Comparison of ENCODE assay signal across 1 cellular context in the genomic region with DNA sequence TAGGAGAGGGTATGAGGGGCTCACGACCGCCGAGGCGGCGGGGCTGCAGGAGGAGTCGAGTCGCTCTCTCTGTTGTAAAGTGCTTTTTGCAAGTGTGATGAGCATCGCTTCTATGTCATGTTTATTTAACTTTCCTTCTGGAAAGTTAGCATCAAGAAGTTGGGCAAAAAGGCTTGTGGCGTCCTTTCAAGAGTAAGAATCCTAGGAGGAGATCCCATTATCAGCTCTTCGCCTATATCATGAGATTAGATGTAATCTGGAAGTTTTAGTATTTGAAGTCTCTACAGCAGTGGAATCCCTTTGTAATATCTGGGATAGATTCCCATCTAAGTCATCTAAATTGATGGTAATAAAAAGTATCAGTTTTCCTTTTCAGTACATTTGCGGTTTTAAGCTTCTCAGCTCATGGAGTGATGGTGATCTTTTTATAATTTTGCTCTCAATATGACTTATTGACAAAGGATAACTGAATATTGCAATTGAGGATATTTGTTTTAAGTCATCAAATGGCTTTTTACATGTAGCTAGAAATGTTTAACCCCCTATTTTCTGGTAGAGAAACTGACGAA.
TF ChIP-seq lines count a peak whose summit lies in the region.

No MANE protein-coding gene starts in this region.

TF ChIP-seq in HEK293, 187 proteins besides CTCF, POLR2A, EP300 and RAD21 (continued from another document):
- TF ChIP-seq, protein P1, sequence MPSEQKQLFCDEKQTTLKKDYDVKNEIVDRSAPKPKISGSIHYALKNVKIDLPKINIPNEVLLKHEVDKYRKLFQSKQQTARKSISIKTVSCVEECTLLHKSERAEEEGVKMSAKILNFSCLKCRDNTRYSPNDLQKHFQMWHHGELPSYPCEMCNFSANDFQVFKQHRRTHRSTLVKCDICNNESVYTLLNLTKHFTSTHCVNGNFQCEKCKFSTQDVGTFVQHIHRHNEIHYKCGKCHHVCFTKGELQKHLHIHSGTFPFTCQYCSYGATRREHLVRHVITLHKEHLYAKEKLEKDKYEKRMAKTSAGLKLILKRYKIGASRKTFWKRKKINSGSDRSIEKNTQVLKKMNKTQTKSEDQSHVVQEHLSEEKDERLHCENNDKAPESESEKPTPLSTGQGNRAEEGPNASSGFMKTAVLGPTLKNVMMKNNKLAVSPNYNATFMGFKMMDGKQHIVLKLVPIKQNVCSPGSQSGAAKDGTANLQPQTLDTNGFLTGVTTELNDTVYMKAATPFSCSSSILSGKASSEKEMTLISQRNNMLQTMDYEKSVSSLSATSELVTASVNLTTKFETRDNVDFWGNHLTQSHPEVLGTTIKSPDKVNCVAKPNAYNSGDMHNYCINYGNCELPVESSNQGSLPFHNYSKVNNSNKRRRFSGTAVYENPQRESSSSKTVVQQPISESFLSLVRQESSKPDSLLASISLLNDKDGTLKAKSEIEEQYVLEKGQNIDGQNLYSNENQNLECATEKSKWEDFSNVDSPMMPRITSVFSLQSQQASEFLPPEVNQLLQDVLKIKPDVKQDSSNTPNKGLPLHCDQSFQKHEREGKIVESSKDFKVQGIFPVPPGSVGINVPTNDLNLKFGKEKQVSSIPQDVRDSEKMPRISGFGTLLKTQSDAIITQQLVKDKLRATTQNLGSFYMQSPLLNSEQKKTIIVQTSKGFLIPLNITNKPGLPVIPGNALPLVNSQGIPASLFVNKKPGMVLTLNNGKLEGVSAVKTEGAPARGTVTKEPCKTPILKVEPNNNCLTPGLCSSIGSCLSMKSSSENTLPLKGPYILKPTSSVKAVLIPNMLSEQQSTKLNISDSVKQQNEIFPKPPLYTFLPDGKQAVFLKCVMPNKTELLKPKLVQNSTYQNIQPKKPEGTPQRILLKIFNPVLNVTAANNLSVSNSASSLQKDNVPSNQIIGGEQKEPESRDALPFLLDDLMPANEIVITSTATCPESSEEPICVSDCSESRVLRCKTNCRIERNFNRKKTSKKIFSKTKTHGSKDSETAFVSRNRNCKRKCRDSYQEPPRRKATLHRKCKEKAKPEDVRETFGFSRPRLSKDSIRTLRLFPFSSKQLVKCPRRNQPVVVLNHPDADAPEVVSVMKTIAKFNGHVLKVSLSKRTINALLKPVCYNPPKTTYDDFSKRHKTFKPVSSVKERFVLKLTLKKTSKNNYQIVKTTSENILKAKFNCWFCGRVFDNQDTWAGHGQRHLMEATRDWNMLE (tag by site-specific recombination; conservative IDR thresholded peaks at IDR 0.05; ENCODE audit: low read depth): no peak
- TF ChIP-seq ZNF624 (tag by site-specific recombination; IDR thresholded peaks at IDR 0.05): no peak
- TF ChIP-seq, protein P2, sequence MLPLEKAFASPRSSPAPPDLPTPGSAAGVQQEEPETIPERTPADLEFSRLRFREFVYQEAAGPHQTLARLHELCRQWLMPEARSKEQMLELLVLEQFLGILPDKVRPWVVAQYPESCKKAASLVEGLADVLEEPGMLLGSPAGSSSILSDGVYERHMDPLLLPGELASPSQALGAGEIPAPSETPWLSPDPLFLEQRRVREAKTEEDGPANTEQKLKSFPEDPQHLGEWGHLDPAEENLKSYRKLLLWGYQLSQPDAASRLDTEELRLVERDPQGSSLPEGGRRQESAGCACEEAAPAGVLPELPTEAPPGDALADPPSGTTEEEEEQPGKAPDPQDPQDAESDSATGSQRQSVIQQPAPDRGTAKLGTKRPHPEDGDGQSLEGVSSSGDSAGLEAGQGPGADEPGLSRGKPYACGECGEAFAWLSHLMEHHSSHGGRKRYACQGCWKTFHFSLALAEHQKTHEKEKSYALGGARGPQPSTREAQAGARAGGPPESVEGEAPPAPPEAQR (tag by site-specific recombination; IDR thresholded peaks at IDR 0.05): no peak
- no peak for TF ChIP-seq ZNF626 (tag by site-specific recombination; IDR thresholded peaks at IDR 0.05)
- no peak for TF ChIP-seq ZNF544 (tag by site-specific recombination; IDR thresholded peaks at IDR 0.05)
- TF ChIP-seq, protein P3, sequence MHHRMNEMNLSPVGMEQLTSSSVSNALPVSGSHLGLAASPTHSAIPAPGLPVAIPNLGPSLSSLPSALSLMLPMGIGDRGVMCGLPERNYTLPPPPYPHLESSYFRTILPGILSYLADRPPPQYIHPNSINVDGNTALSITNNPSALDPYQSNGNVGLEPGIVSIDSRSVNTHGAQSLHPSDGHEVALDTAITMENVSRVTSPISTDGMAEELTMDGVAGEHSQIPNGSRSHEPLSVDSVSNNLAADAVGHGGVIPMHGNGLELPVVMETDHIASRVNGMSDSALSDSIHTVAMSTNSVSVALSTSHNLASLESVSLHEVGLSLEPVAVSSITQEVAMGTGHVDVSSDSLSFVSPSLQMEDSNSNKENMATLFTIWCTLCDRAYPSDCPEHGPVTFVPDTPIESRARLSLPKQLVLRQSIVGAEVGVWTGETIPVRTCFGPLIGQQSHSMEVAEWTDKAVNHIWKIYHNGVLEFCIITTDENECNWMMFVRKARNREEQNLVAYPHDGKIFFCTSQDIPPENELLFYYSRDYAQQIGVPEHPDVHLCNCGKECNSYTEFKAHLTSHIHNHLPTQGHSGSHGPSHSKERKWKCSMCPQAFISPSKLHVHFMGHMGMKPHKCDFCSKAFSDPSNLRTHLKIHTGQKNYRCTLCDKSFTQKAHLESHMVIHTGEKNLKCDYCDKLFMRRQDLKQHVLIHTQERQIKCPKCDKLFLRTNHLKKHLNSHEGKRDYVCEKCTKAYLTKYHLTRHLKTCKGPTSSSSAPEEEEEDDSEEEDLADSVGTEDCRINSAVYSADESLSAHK (tag by site-specific recombination; IDR thresholded peaks at IDR 0.05): peak; percentile 66
- TF ChIP-seq KLF1 (tag by site-specific recombination; IDR thresholded peaks at IDR 0.05): no peak
- TF ChIP-seq, protein P4, sequence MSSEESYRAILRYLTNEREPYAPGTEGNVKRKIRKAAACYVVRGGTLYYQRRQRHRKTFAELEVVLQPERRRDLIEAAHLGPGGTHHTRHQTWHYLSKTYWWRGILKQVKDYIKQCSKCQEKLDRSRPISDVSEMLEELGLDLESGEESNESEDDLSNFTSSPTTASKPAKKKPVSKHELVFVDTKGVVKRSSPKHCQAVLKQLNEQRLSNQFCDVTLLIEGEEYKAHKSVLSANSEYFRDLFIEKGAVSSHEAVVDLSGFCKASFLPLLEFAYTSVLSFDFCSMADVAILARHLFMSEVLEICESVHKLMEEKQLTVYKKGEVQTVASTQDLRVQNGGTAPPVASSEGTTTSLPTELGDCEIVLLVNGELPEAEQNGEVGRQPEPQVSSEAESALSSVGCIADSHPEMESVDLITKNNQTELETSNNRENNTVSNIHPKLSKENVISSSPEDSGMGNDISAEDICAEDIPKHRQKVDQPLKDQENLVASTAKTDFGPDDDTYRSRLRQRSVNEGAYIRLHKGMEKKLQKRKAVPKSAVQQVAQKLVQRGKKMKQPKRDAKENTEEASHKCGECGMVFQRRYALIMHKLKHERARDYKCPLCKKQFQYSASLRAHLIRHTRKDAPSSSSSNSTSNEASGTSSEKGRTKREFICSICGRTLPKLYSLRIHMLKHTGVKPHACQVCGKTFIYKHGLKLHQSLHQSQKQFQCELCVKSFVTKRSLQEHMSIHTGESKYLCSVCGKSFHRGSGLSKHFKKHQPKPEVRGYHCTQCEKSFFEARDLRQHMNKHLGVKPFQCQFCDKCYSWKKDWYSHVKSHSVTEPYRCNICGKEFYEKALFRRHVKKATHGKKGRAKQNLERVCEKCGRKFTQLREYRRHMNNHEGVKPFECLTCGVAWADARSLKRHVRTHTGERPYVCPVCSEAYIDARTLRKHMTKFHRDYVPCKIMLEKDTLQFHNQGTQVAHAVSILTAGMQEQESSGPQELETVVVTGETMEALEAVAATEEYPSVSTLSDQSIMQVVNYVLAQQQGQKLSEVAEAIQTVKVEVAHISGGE (tag by site-specific recombination; conservative IDR thresholded peaks at IDR 0.05; ENCODE audit: low read depth): no peak
- TF ChIP-seq ZNF146 (tag by site-specific recombination; IDR thresholded peaks at IDR 0.05): no peak
- no peak for TF ChIP-seq ZNF596 (tag by site-specific recombination; IDR thresholded peaks at IDR 0.05)
- TF ChIP-seq ZNF133 (tag by site-specific recombination; IDR thresholded peaks at IDR 0.05): no peak
- no peak for TF ChIP-seq ZNF138 (tag by site-specific recombination; IDR thresholded peaks at IDR 0.05; ENCODE audit: borderline replicate concordance)
- TF ChIP-seq ZSCAN16 (tag by site-specific recombination; IDR thresholded peaks at IDR 0.05): no peak
- TF ChIP-seq ZNF366 (tag by site-specific recombination; conservative IDR thresholded peaks at IDR 0.05): peak; percentile 62
- no peak for TF ChIP-seq ZNF24 (tag by site-specific recombination; IDR thresholded peaks at IDR 0.05)
- no peak for TF ChIP-seq ZBTB48 (tag by site-specific recombination; IDR thresholded peaks at IDR 0.05)
- TF ChIP-seq, protein P5, sequence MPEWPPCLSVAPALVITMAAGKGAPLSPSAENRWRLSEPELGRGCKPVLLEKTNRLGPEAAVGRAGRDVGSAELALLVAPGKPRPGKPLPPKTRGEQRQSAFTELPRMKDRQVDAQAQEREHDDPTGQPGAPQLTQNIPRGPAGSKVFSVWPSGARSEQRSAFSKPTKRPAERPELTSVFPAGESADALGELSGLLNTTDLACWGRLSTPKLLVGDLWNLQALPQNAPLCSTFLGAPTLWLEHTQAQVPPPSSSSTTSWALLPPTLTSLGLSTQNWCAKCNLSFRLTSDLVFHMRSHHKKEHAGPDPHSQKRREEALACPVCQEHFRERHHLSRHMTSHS (tag by site-specific recombination; IDR thresholded peaks at IDR 0.05): no peak
- no peak for TF ChIP-seq ZNF658 (tag by site-specific recombination; IDR thresholded peaks at IDR 0.05)
- no peak for TF ChIP-seq ZBTB8A (tag by site-specific recombination; IDR thresholded peaks at IDR 0.05)
- peak; percentile 45; the same call in 1 of the 2 replicates for TF ChIP-seq OSR2 (tag by site-specific recombination; IDR thresholded peaks at IDR 0.05)
- no peak for TF ChIP-seq ZNF549 (tag by site-specific recombination; IDR thresholded peaks at IDR 0.05)
- TF ChIP-seq ZNF433 (tag by site-specific recombination; IDR thresholded peaks at IDR 0.05; ENCODE audit: low read depth): no peak
- TF ChIP-seq ZBTB17 (tag by site-specific recombination; IDR thresholded peaks at IDR 0.05): peak; percentile 59; the same call in 1 of the 2 replicates
- peak; percentile 76 for TF ChIP-seq SP7 (tag by site-specific recombination; IDR thresholded peaks at IDR 0.05)
